ENCODE assay signal across 28 cellular contexts in the genomic region with DNA sequence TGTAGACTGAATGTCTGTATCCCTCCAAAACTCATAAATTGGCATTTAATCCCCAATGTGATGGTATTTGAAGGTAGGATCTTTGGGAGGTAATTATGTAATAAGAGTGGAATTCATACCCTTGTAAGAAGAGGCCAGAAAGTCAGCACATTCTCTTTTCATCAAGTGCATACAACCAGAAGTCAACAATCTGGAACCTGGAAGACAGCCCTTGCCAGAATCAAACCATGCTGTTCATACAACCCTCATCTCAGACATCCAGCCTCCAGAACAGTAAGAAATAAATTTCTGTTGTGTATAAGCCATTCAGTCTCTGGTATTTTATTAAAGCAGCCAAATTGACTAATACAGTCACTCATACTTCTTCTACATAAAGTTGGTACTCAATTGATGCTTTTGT.
"Had no signal": no experiment of that assay in that cellular context is flagged by ENCODE, and none has a peak within 500 bp of the region (broad histone marks: within the 10 kb centered on the region; RNA-seq: fewer than 3 reads in every experiment).

No MANE protein-coding gene starts in this region.

- H3K27ac Mint-ChIP-seq: naive thymus-derived CD4-positive, alpha-beta T cell; natural killer cell; nephron; neural progenitor cell; progenitor cell of endocrine pancreas; stimulated activated effector memory CD8-positive, alpha-beta T cell treated with anti-CD3 and anti-CD28 coated beads, Interleukin-12 subunit alpha, Interleukin-12 subunit beta, amount 100 ng/mL, for 72 hours; stimulated activated naive CD8-positive, alpha-beta T cell treated with anti-CD3 and anti-CD28 coated beads, Interleukin-15, amount 100 ng/mL, for 72 hours; type B pancreatic cell had no signal

- ATAC-seq: naive thymus-derived CD4-positive, alpha-beta T cell; natural killer cell; psoas muscle; right cardiac atrium; right lobe of liver; stimulated activated effector memory CD8-positive, alpha-beta T cell treated with anti-CD3 and anti-CD28 coated beads, Interleukin-12 subunit alpha, Interleukin-12 subunit beta, amount 100 ng/mL, for 72 hours; stimulated activated naive CD8-positive, alpha-beta T cell treated with anti-CD3 and anti-CD28 coated beads, Interleukin-15, amount 100 ng/mL, for 72 hours; stimulated activated naive CD8-positive, alpha-beta T cell treated with anti-CD3 and anti-CD28 coated beads, Interleukin-15, Interleukin-2, amounts not matched to agents 100 U/mL and 50 U/mL, for 24 hours had no signal

- H3K4me3 Mint-ChIP-seq: naive thymus-derived CD4-positive, alpha-beta T cell; natural killer cell; nephron; neural progenitor cell; stimulated activated effector memory CD8-positive, alpha-beta T cell treated with anti-CD3 and anti-CD28 coated beads, Interleukin-12 subunit alpha, Interleukin-12 subunit beta, amount 100 ng/mL, for 72 hours; stimulated activated naive CD8-positive, alpha-beta T cell treated with anti-CD3 and anti-CD28 coated beads, Interleukin-15, amount 100 ng/mL, for 72 hours; type B pancreatic cell had no signal

- H3K27me3 ChIP-seq: neural progenitor cell, ovary, right lobe of liver, sigmoid colon, suprapubic skin, testis, tibial nerve, uterus had no signal

- H3K36me3 ChIP-seq: neural progenitor cell, ovary, right lobe of liver, sigmoid colon, suprapubic skin, tibial nerve, uterus had no signal

- H3K36me3 Mint-ChIP-seq: naive thymus-derived CD4-positive, alpha-beta T cell; neural progenitor cell; stimulated activated effector memory CD8-positive, alpha-beta T cell treated with anti-CD3 and anti-CD28 coated beads, Interleukin-12 subunit alpha, Interleukin-12 subunit beta, amount 100 ng/mL, for 72 hours; type B pancreatic cell had no signal

- H3K9ac ChIP-seq: neural progenitor cell, parathyroid adenoma had no signal

- H3K4me3 ChIP-seq: neural progenitor cell, ovary, psoas muscle, right lobe of liver, sigmoid colon, suprapubic skin, testis, tibial nerve, uterus had no signal

- H2AFZ ChIP-seq: neural progenitor cell, parathyroid adenoma had no signal

- H3K27me3 Mint-ChIP-seq: progenitor cell of endocrine pancreas; stimulated activated naive CD8-positive, alpha-beta T cell treated with anti-CD3 and anti-CD28 coated beads, Interleukin-15, amount 100 ng/mL, for 72 hours had no signal

- H3K9me3 ChIP-seq: ovary, psoas muscle, right lobe of liver, suprapubic skin, testis, uterus had no signal

- DNase-seq: naive thymus-derived CD4-positive, alpha-beta T cell; natural killer cell; occipital lobe; ovary; posterior cingulate gyrus; psoas muscle; right cardiac atrium; right lobe of liver; sigmoid colon; small intestine; stimulated activated CD4-positive, alpha-beta T cell treated with anti-CD3 and anti-CD28 coated beads, Interleukin-15, amount 100 ng/mL, for 24 hours; stimulated activated CD4-positive, alpha-beta T cell treated with anti-CD3 and anti-CD28 coated beads, Interleukin-2, amount 100 ng/mL, for 24 hours; stimulated activated CD4-positive, alpha-beta T cell treated with anti-CD3 and anti-CD28 coated beads, Interleukin-2, amount 100 ng/mL, for 48 hours; stimulated activated CD4-positive, alpha-beta T cell treated with anti-CD3 and anti-CD28 coated beads, Interleukin-4, amount 100 ng/mL, for 24 hours; stimulated activated naive CD4-positive, alpha-beta T cell; stimulated activated naive CD8-positive, alpha-beta T cell treated with anti-CD3 and anti-CD28 coated beads, Interleukin-15, amount 100 ng/mL, for 72 hours; stimulated activated naive CD8-positive, alpha-beta T cell treated with anti-CD3 and anti-CD28 coated beads, Interleukin-15, Interleukin-2, amounts not matched to agents 100 U/mL and 50 U/mL, for 24 hours; substantia nigra; testis; uterus had no signal

- H3K9me3 Mint-ChIP-seq: neural progenitor cell had no signal

- H3K4me2 ChIP-seq: neural progenitor cell had no signal

- H3K4me1 Mint-ChIP-seq: naive thymus-derived CD4-positive, alpha-beta T cell; natural killer cell; nephron; neural progenitor cell; stimulated activated effector memory CD8-positive, alpha-beta T cell treated with anti-CD3 and anti-CD28 coated beads, Interleukin-12 subunit alpha, Interleukin-12 subunit beta, amount 100 ng/mL, for 72 hours; stimulated activated naive CD8-positive, alpha-beta T cell treated with anti-CD3 and anti-CD28 coated beads, Interleukin-15, amount 100 ng/mL, for 72 hours had no signal

- H3K4me1 ChIP-seq: neural progenitor cell, parathyroid adenoma, psoas muscle, right lobe of liver, sigmoid colon, suprapubic skin, testis, tibial nerve, uterus had no signal

- H3K79me2 ChIP-seq: parathyroid adenoma had no signal

- H3K27ac ChIP-seq: neural progenitor cell, ovary, parathyroid adenoma, psoas muscle, right lobe of liver, sigmoid colon, suprapubic skin, testis, tibial nerve, uterus had no signal
